In genomic region chr3:9797196-9797945, GRCh38 we compare ENCODE assay signal across 24 cellular contexts. TPM values are rescaled to one million over a fixed set of nuclear protein-coding genes. Genes with fewer than 3 reads are reported as not detected.
DNase-seq lines count a peak whose midpoint lies in the region; ATAC-seq and TF ChIP-seq lines count a peak whose summit lies in the region.
"Had no signal": no experiment of that assay in that cellular context is flagged by ENCODE, and none has a peak within 500 bp of the region (broad histone marks: within the 10 kb centered on the region; RNA-seq: fewer than 3 reads in every experiment).

No MANE protein-coding gene starts in this region.

- peaks cover 5% of the 10 kb centered on the region for H3K4me1 ChIP-seq in osteoblast (ENCODE audit: insufficient read depth, low read length)
- H3K4me1 ChIP-seq: Caco-2 had no signal

- peak overlapping the region; percentile 79 for H3K27ac Mint-ChIP-seq in activated T-cell treated with anti-CD3 and anti-CD28 coated beads, Interleukin-2, amount 50 U/mL, for 24 hours
- H3K27ac Mint-ChIP-seq in activated T-cell treated with anti-CD3 and anti-CD28 coated beads, Interleukin-2, amount 50 U/mL, for 72 hours, result no peak overlapping the region
- H3K27ac Mint-ChIP-seq: activated CD4-positive, alpha-beta T cell treated with anti-CD3 and anti-CD28 coated beads, Interleukin-2, amount 10 ng/mL, durations not matched to agents 24 days and 14 days had no signal

- H3K4me3 Mint-ChIP-seq in activated T-cell treated with anti-CD3 and anti-CD28 coated beads, Interleukin-2, amount 50 U/mL, for 24 hours, result no peak overlapping the region
- no peak overlapping the region for H3K4me3 Mint-ChIP-seq in activated T-cell treated with anti-CD3 and anti-CD28 coated beads, Interleukin-2, amount 50 U/mL, for 72 hours
- H3K4me3 Mint-ChIP-seq: activated CD4-positive, alpha-beta T cell treated with anti-CD3 and anti-CD28 coated beads, Interleukin-2, amount 10 ng/mL, durations not matched to agents 24 days and 14 days; central memory CD8-positive, alpha-beta T cell; H9 had no signal

- no peaks in the 10 kb centered on the region for H3K27me3 Mint-ChIP-seq in activated T-cell treated with anti-CD3 and anti-CD28 coated beads, Interleukin-2, amount 50 U/mL, for 24 hours
- no peaks in the 10 kb centered on the region for H3K27me3 Mint-ChIP-seq in activated T-cell treated with anti-CD3 and anti-CD28 coated beads, Interleukin-2, amount 50 U/mL, for 72 hours (ENCODE audit: low read depth)
- H3K27me3 Mint-ChIP-seq: activated CD4-positive, alpha-beta T cell treated with anti-CD3 and anti-CD28 coated beads, Interleukin-2, amount 10 ng/mL, durations not matched to agents 24 days and 14 days; central memory CD8-positive, alpha-beta T cell had no signal

- H3K4me3 ChIP-seq in choroid plexus epithelial cell (ENCODE audit: low read depth, low read length), result no peak overlapping the region
- H3K4me3 ChIP-seq in osteoblast (ENCODE audit: insufficient read depth, low read length), result no peak overlapping the region
- H3K4me3 ChIP-seq: ascending aorta, gastrocnemius medialis, lower lobe of right lung, sigmoid colon, vagina had no signal

- H3K36me3 Mint-ChIP-seq in activated T-cell treated with anti-CD3 and anti-CD28 coated beads, Interleukin-2, amount 50 U/mL, for 24 hours (ENCODE audit: low read depth), result peaks cover 93% of the 10 kb centered on the region
- peaks cover 19 to 40% of the 10 kb centered on the region in 2 donors for H3K36me3 Mint-ChIP-seq in activated T-cell treated with anti-CD3 and anti-CD28 coated beads, Interleukin-2, amount 50 U/mL, for 72 hours (ENCODE audit: insufficient read depth in 2 of 2)

- H2AFZ ChIP-seq in osteoblast (ENCODE audit: low read length), result no peak overlapping the region

- H3K9me3 Mint-ChIP-seq in activated T-cell treated with anti-CD3 and anti-CD28 coated beads, Interleukin-2, amount 50 U/mL, for 24 hours, result no peaks in the 10 kb centered on the region
- H3K9me3 Mint-ChIP-seq in activated T-cell treated with anti-CD3 and anti-CD28 coated beads, Interleukin-2, amount 50 U/mL, for 72 hours, result no peaks in the 10 kb centered on the region
- H3K9me3 Mint-ChIP-seq: activated CD4-positive, alpha-beta T cell treated with anti-CD3 and anti-CD28 coated beads, Interleukin-2, amount 10 ng/mL, durations not matched to agents 24 days and 14 days; central memory CD8-positive, alpha-beta T cell; H9 had no signal

- H3K4me2 ChIP-seq in osteoblast (ENCODE audit: insufficient read depth, low read length), result no peak overlapping the region

- no peak for TF ChIP-seq CTCF in choroid plexus epithelial cell (conservative IDR thresholded peaks at IDR 0.05; ENCODE audit: low read depth, low read length)
- TF ChIP-seq CTCF in osteoblast (IDR thresholded peaks at IDR 0.05; ENCODE audit: extremely low read depth, low read depth, low read length), result no peak

- ATAC-seq in activated T-cell treated with anti-CD3 and anti-CD28 coated beads, Interleukin-2, amount 50 U/mL, for 72 hours (replicated peaks in 1 of 2), result no peak
- ATAC-seq in HG02798 (IDR thresholded peaks at IDR 0.05; ENCODE audit: poor library complexity, unreplicated experiment), result no peak
- ATAC-seq: gastrocnemius medialis, lower lobe of right lung had no signal

- DNase-seq in activated T-cell treated with anti-CD3 and anti-CD28 coated beads, Interleukin-2, amount 50 U/mL, for 24 hours, result no peak
- DNase-seq in activated T-cell treated with anti-CD3 and anti-CD28 coated beads, Interleukin-2, amount 50 U/mL, for 72 hours, result no peak
- peak; percentile 38 for DNase-seq in choroid plexus epithelial cell (ENCODE audit: low read depth)
- peak; percentile 13 for DNase-seq in osteoblast (ENCODE audit: insufficient read length, low spot score, missing footprints)
- no peak for DNase-seq in NAMALWA (ENCODE audit: low spot score)
- DNase-seq: 8988T; activated CD4-positive, alpha-beta T cell treated with anti-CD3 and anti-CD28 coated beads, Interleukin-2, amount 10 ng/mL, durations not matched to agents 24 days and 14 days; activated CD8-positive, alpha-beta memory T cell treated with anti-CD3 and anti-CD28 coated beads, Interleukin-2, amount 50 U/mL, for 48 hours; activated naive CD4-positive, alpha-beta T cell treated with Interleukin-2 at 50 U/mL for 16 hours; Caco-2; gastrocnemius medialis; H9; Karpas-422; kidney; lower lobe of right lung; NCI-H187; NCI-H226; NCI-H82; sigmoid colon had no signal

- peaks cover 53% of the 10 kb centered on the region for H3K36me3 ChIP-seq in osteoblast (ENCODE audit: insufficient read depth, low read length)

- peaks cover 70% of the 10 kb centered on the region for H3K79me2 ChIP-seq in osteoblast (ENCODE audit: insufficient read depth, low read length)

- H4K20me1 ChIP-seq in osteoblast (ENCODE audit: insufficient read depth, low read length), result peaks cover 31% of the 10 kb centered on the region

- H3K27me3 ChIP-seq in osteoblast (ENCODE audit: insufficient read depth, low read length), result no peaks in the 10 kb centered on the region
- H3K27me3 ChIP-seq: ascending aorta, gastrocnemius medialis, sigmoid colon, vagina had no signal

- H3K4me1 Mint-ChIP-seq in activated T-cell treated with anti-CD3 and anti-CD28 coated beads, Interleukin-2, amount 50 U/mL, for 24 hours (ENCODE audit: low read depth), result peaks cover 33% of the 10 kb centered on the region
- peaks cover 41% of the 10 kb centered on the region for H3K4me1 Mint-ChIP-seq in activated T-cell treated with anti-CD3 and anti-CD28 coated beads, Interleukin-2, amount 50 U/mL, for 72 hours (ENCODE audit: low read depth)

- no peaks in the 10 kb centered on the region for H3K9me3 ChIP-seq in osteoblast (ENCODE audit: low read depth, low read length)
- H3K9me3 ChIP-seq: ascending aorta, Caco-2, gastrocnemius medialis, lower lobe of right lung, sigmoid colon, vagina had no signal

- no peak overlapping the region for H3K27ac ChIP-seq in osteoblast (ENCODE audit: low read depth, low read length)
- H3K27ac ChIP-seq: ascending aorta, gastrocnemius medialis, lower lobe of right lung, sigmoid colon, vagina had no signal

RNA-seq across cellular contexts. Expression of gene ARPC4, which starts 4.5 kb away (rescaled TPM):
- total RNA-seq in activated T-cell treated with anti-CD3 and anti-CD28 coated beads, Interleukin-2, amount 50 U/mL, for 72 hours, result 100 to 1,000 TPM; 168 to 176 TPM
- 203 and 222 TPM in 2 replicates for total RNA-seq in osteoblast

RNA-seq across cellular contexts. Expression of gene TADA3, which starts 5.1 kb away (rescaled TPM):
- 100 to 1,000 TPM; 105 to 112 TPM for total RNA-seq in activated T-cell treated with anti-CD3 and anti-CD28 coated beads, Interleukin-2, amount 50 U/mL, for 72 hours
- total RNA-seq in osteoblast, result 88.4 and 102 TPM in 2 replicates

RNA-seq across cellular contexts. Expression of gene TTLL3, which starts 12.7 kb away (rescaled TPM):
- total RNA-seq in activated T-cell treated with anti-CD3 and anti-CD28 coated beads, Interleukin-2, amount 50 U/mL, for 72 hours, result 10 to 100 TPM; 63.6 to 75.5 TPM
- total RNA-seq in osteoblast, result 31.1 and 33.9 TPM in 2 replicates

RNA-seq across cellular contexts. Expression of gene CAMK1, which starts 27.6 kb away (rescaled TPM):
- 10 to 100 TPM; 38.6 to 47.4 TPM for total RNA-seq in activated T-cell treated with anti-CD3 and anti-CD28 coated beads, Interleukin-2, amount 50 U/mL, for 72 hours
- 22.1 and 25.9 TPM in 2 replicates for total RNA-seq in osteoblast
- total RNA-seq: OCI-LY7 had no signal

RNA-seq across cellular contexts. Expression of gene RPUSD3, which starts 46.4 kb away (rescaled TPM):
- total RNA-seq in activated T-cell treated with anti-CD3 and anti-CD28 coated beads, Interleukin-2, amount 50 U/mL, for 72 hours, result 10 to 100 TPM; 40.1 to 53.7 TPM
- 18.6 and 19.2 TPM in 2 replicates for total RNA-seq in osteoblast

Comparison
In these comparisons a context has a peak if more than half of its experiments do, and no peak if none do; other contexts are left out.
1. DNase-seq: peak in choroid plexus epithelial cell (single experiment) and osteoblast (single experiment); none in activated T-cell treated with anti-CD3 and anti-CD28 coated beads, Interleukin-2, amount 50 U/mL, for 24 hours (single experiment), activated T-cell treated with anti-CD3 and anti-CD28 coated beads, Interleukin-2, amount 50 U/mL, for 72 hours (0 of 2) and NAMALWA (single experiment).